12 cellular contexts compared by ENCODE assay signal in genomic region chr22:23279781-23280180, GRCh38.
DNase-seq lines count a peak whose midpoint lies in the region; ATAC-seq and TF ChIP-seq lines count a peak whose summit lies in the region.
"Had no signal": no experiment of that assay in that cellular context is flagged by ENCODE, and none has a peak within 500 bp of the region (broad histone marks: within the 10 kb centered on the region; RNA-seq: fewer than 3 reads in every experiment).

No MANE protein-coding gene starts in this region.

- peaks cover 4% of the 10 kb centered on the region for H3K79me1 ChIP-seq in mesenchymal stem cell (replicated peaks; ENCODE audit: low read length, poor library complexity, severe bottlenecking)

- TF ChIP-seq POLR2A in vagina (IDR thresholded peaks at IDR 0.05) = no peak

- H2BK12ac ChIP-seq in mesenchymal stem cell (ENCODE audit: low read length in 2 of 2) = no peak overlapping the region

- H3K9me3 Mint-ChIP-seq in MCF 10A (ENCODE audit: unreplicated experiment) = no peaks in the 10 kb centered on the region

- no peak overlapping the region for H4K8ac ChIP-seq in mesenchymal stem cell (ENCODE audit: low read length)

- H3K9ac ChIP-seq in mesenchymal stem cell (ENCODE audit: low read length) = peak overlapping the region; percentile 23

- no peak overlapping the region for H3K18ac ChIP-seq in mesenchymal stem cell (ENCODE audit: low read depth in 1 of 2, low read length in 2 of 2)

- WGBS in mesenchymal stem cell = 93% methylated on average over 5 of the region's 6 CpGs

- no peak overlapping the region for H4K91ac ChIP-seq in mesenchymal stem cell (ENCODE audit: low read length)

- H3K27me3 Mint-ChIP-seq in MCF 10A (ENCODE audit: insufficient read depth, unreplicated experiment) = no peaks in the 10 kb centered on the region

- H3K27ac Mint-ChIP-seq in MCF 10A (ENCODE audit: low read depth, unreplicated experiment) = peak overlapping the region; percentile 89

- H2BK15ac ChIP-seq in mesenchymal stem cell (ENCODE audit: low read depth, poor library complexity, severe bottlenecking) = no peak overlapping the region

- H3K9me3 ChIP-seq in mesenchymal stem cell (ENCODE audit: control insufficient read depth, low read length) (no peaks in the 10 kb centered on the region), vagina (no peaks in the 10 kb centered on the region)

- CTCF ChIA-PET in MCF 10A (lab: Yijun Ruan, JAX) (interaction anchor here (0.8 to 3.9 kb wide), 4 partner anchors 11 to 105 kb away, joined by 3 to 33 read pairs (median 12); partner anchors contain the start of gene BCR), GM10248 (lab: Yijun Ruan, JAX) (interaction anchor here (1.5 to 13.3 kb wide), 2 partner anchors 101 to 320 kb away, joined by 4 to 229 read pairs; partner anchors contain the start of gene BCR)

- no peak overlapping the region for H2AFZ ChIP-seq in mesenchymal stem cell (ENCODE audit: low read depth, low read length)

- DNase-seq in stimulated activated CD4-positive, alpha-beta T cell treated with anti-CD3 and anti-CD28 coated beads, Interleukin-15, amount 100 ng/mL, for 24 hours = peak; percentile 12
- no peak for DNase-seq in stimulated activated CD4-positive, alpha-beta T cell treated with anti-CD3 and anti-CD28 coated beads, Interleukin-4, amount 100 ng/mL, for 24 hours
- DNase-seq in MCF 10A (ENCODE audit: unreplicated experiment) (peak; percentile 20), mesenchymal stem cell (no peak), vagina (ENCODE audit: extremely low spot score in 2 of 2) (no peak), GM10248 (ENCODE audit: extremely low spot score) (no peak), D341Med (ENCODE audit: low spot score) (no peak)
- DNase-seq: brain microvascular endothelial cell, erythroblast, NCI-H510A treated with DMSO at 0.1 percent for 48 hours, RPMI8226 had no signal

- no peak overlapping the region for H3K27ac ChIP-seq in mesenchymal stem cell (ENCODE audit: low read length, poor library complexity, severe bottlenecking)
- peak overlapping the region; percentile 81 for H3K27ac ChIP-seq in vagina
- H3K27ac ChIP-seq: brain microvascular endothelial cell had no signal

- intact Hi-C loops in MCF 10A (cut with micrococcal nuclease) = loop anchor here (2.0 kb wide), 1 partner anchor 23 kb away; no protein-coding TSS in a partner anchor
- intact Hi-C loops in vagina (cut with DNase I) = no loop called here

- TF ChIP-seq CTCF in MCF 10A (IDR thresholded peaks at IDR 0.05; ENCODE audit: unreplicated experiment) (no peak), vagina (IDR thresholded peaks at IDR 0.05) (no peak), GM10248 (IDR thresholded peaks at IDR 0.05; ENCODE audit: control extremely low read depth, extremely low read depth, low read depth, missing control alignments) (no peak)

- H3K36me3 ChIP-seq in mesenchymal stem cell (ENCODE audit: control insufficient read depth in 1 of 2, insufficient read depth in 2 of 2, low read depth in 1 of 2, low read length in 2 of 2) (peaks cover 66 to 82% of the 10 kb centered on the region in 2 experiments), vagina (peaks cover 0 to 15% of the 10 kb centered on the region in 2 donors)

- no TSS peak for BruUV-seq in MCF 10A (replicated peaks; lab: Mats Ljungman, UMichigan)

- no peak overlapping the region for H3K4me2 ChIP-seq in mesenchymal stem cell (ENCODE audit: low read length, poor library complexity, severe bottlenecking)

- no peak overlapping the region for H2BK5ac ChIP-seq in mesenchymal stem cell (ENCODE audit: low read depth, low read length, poor library complexity, severe bottlenecking)

- H2AK5ac ChIP-seq in mesenchymal stem cell (ENCODE audit: low read length, severe bottlenecking) = no peak overlapping the region

- H2BK120ac ChIP-seq in mesenchymal stem cell (ENCODE audit: low read depth, low read length) = no peak overlapping the region

- H3K27me3 ChIP-seq in mesenchymal stem cell (ENCODE audit: control insufficient read depth in 1 of 2, insufficient read depth in 1 of 2, low read length in 2 of 2) (no peaks in the 10 kb centered on the region), vagina (no peaks in the 10 kb centered on the region)
- H3K27me3 ChIP-seq: brain microvascular endothelial cell had no signal

- H3K36me3 Mint-ChIP-seq in MCF 10A (ENCODE audit: insufficient read depth, unreplicated experiment) = peaks cover 27% of the 10 kb centered on the region

- ATAC-seq in HG03095 (IDR thresholded peaks at IDR 0.05; ENCODE audit: unreplicated experiment) = no peak

- H3K4me3 Mint-ChIP-seq in MCF 10A (ENCODE audit: unreplicated experiment) = peak overlapping the region; percentile 39

- H3K4me1 ChIP-seq in mesenchymal stem cell (ENCODE audit: control insufficient read depth, insufficient read depth, low read depth, low read length) (peaks cover 25% of the 10 kb centered on the region), vagina (peaks cover 48% of the 10 kb centered on the region)

- H3K14ac ChIP-seq in mesenchymal stem cell (ENCODE audit: low read length in 2 of 2) = no peak overlapping the region

- no peak overlapping the region for H3K23ac ChIP-seq in mesenchymal stem cell (ENCODE audit: low read length in 2 of 2)

- POLR2A ChIA-PET in MCF 10A (lab: Yijun Ruan, JAX) (interaction anchor here (2.4 kb wide), 1 partner anchor 99 kb away, joined by 13 read pairs; the partner anchor contains the start of gene BCR), GM10248 (lab: Yijun Ruan, JAX) (no interaction called here)

- peaks cover 25% of the 10 kb centered on the region for H3K4me1 Mint-ChIP-seq in MCF 10A (ENCODE audit: insufficient read depth, unreplicated experiment)

- H3K4me3 ChIP-seq in mesenchymal stem cell (ENCODE audit: insufficient read depth in 1 of 2, low read depth in 1 of 2, low read length in 2 of 2) (no peak overlapping the region), vagina (no peak overlapping the region)

- no peak overlapping the region for H3K4ac ChIP-seq in mesenchymal stem cell (ENCODE audit: low read depth in 1 of 2, low read length in 2 of 2)

Comparison
In these comparisons a context has a peak if more than half of its experiments do, and no peak if none do; other contexts are left out.
1. DNase-seq: peak in stimulated activated CD4-positive, alpha-beta T cell treated with anti-CD3 and anti-CD28 coated beads, Interleukin-15, amount 100 ng/mL, for 24 hours (single experiment) and MCF 10A (single experiment); none in stimulated activated CD4-positive, alpha-beta T cell treated with anti-CD3 and anti-CD28 coated beads, Interleukin-4, amount 100 ng/mL, for 24 hours (single experiment), mesenchymal stem cell (single experiment), vagina (0 of 2), GM10248 (single experiment) and D341Med (single experiment).